In the genomic region with DNA sequence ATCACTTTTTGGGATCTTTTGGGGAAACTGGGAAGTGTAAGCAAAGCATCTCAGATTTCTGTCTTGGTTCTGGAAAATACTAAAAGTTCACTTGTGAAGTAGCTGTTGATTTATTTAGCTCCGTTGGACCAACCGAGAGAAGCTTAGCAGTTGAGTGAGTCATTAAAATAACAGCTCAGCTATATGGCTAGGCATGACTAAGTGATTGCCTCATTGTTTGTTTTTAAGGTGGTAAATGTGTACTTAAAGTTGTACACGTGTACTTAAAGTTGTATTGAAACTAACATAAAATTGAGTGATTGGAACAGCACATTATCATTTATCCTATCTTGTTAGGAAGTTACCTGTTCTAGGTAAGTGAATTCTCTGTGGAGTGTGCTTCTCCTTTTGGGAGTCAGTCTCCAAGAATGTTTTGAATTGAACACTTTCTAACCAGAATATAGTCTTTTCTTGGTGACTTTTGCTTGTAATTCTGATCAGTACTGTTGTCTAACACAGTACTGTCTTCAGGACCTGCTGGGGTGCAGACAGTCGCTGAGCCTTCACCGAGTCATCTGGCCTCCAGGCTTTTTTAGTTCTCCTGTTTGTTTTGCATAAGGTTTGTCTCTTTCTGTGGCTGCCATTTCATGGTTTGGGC, we compare ENCODE assay signal across 1 cellular context.
TF ChIP-seq lines count a peak whose summit lies in the region.

No MANE protein-coding gene starts in this region.

TF ChIP-seq in K562, 482 proteins besides CTCF, POLR2A, EP300 and RAD21 (continued from another document and continues in another):
- TF ChIP-seq, protein P1, sequence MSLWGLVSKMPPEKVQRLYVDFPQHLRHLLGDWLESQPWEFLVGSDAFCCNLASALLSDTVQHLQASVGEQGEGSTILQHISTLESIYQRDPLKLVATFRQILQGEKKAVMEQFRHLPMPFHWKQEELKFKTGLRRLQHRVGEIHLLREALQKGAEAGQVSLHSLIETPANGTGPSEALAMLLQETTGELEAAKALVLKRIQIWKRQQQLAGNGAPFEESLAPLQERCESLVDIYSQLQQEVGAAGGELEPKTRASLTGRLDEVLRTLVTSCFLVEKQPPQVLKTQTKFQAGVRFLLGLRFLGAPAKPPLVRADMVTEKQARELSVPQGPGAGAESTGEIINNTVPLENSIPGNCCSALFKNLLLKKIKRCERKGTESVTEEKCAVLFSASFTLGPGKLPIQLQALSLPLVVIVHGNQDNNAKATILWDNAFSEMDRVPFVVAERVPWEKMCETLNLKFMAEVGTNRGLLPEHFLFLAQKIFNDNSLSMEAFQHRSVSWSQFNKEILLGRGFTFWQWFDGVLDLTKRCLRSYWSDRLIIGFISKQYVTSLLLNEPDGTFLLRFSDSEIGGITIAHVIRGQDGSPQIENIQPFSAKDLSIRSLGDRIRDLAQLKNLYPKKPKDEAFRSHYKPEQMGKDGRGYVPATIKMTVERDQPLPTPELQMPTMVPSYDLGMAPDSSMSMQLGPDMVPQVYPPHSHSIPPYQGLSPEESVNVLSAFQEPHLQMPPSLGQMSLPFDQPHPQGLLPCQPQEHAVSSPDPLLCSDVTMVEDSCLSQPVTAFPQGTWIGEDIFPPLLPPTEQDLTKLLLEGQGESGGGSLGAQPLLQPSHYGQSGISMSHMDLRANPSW (CRISPR knock-in tag; IDR thresholded peaks at IDR 0.05) = no peak
- no peak for TF ChIP-seq TEAD1 (CRISPR knock-in tag; IDR thresholded peaks at IDR 0.05)
- no peak for TF ChIP-seq NCOA2 (IDR thresholded peaks at IDR 0.05; ENCODE audit: partially characterized antibody in 2 of 2)
- TF ChIP-seq, protein P2, sequence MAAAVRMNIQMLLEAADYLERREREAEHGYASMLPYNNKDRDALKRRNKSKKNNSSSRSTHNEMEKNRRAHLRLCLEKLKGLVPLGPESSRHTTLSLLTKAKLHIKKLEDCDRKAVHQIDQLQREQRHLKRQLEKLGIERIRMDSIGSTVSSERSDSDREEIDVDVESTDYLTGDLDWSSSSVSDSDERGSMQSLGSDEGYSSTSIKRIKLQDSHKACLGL (CRISPR knock-in tag; IDR thresholded peaks at IDR 0.05; ENCODE audit: borderline replicate concordance, poor library complexity, severe bottlenecking) = no peak
- no peak for TF ChIP-seq XRCC5 (IDR thresholded peaks at IDR 0.05; ENCODE audit: low read depth, low read length)
- no peak for TF ChIP-seq ZNF165 (CRISPR knock-in tag; IDR thresholded peaks at IDR 0.05; ENCODE audit: borderline replicate concordance)
- TF ChIP-seq, protein P3, sequence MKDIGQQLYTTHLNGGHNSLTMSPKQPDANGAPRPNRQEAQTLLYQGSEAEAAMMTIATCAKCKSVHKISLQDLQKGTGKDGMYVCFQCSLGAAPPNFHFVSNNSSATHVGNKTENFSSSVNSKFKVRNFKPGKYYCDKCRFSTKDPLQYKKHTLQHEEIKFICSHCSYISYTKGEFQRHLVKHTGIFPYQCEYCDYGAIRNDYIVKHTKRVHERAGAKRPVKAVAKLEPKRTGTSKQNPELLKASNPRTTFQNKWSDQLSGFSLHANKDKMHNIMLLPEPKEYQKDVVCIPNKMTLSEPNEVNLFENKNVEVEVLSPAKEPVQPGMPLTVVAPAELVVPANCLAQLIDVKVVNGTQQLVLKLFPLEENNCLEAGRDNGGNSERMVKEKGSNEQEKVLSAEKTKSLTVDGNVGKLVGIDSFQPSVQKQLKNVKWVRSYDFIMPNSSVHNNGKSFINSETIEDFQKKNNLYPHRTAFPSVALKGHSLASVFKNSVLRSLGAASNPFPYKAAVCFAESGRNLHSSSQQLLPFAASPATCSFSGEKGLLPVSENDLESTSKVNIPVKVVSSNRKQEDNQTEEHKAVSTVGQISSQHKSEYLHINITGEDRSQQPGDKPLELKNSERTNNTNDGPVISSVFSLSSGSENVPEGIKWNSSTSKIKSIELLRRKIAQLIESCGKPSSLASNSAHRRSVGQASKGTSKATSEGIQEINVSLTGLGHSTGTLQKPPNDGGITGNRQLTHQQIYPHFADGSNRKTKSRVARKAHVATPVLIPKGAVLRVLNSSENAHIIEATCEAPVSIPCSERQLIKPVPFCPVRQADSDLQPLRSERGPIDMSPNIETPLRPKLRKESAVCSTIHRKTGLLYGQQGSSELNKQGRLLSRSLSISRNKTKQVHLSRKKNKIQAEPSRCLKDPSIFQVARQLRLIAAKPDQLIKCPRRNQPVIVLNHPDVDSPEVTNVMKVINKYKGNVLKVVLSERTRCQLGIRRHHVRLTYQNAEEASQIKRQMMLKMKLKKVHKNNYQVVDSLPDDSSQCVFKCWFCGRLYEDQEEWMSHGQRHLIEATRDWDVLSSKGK (CRISPR knock-in tag; IDR thresholded peaks at IDR 0.05) = no peak
- TF ChIP-seq, protein P4, sequence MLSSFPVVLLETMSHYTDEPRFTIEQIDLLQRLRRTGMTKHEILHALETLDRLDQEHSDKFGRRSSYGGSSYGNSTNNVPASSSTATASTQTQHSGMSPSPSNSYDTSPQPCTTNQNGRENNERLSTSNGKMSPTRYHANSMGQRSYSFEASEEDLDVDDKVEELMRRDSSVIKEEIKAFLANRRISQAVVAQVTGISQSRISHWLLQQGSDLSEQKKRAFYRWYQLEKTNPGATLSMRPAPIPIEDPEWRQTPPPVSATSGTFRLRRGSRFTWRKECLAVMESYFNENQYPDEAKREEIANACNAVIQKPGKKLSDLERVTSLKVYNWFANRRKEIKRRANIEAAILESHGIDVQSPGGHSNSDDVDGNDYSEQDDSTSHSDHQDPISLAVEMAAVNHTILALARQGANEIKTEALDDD (IDR thresholded peaks at IDR 0.05) = peak; percentile 30; the same call in 1 of the 2 replicates
- no peak for TF ChIP-seq POLR3A (IDR thresholded peaks at IDR 0.05; ENCODE audit: borderline replicate concordance, extremely low read depth, insufficient read depth, insufficient read length)
- no peak for TF ChIP-seq TAF7 (tag; IDR thresholded peaks at IDR 0.05)
- TF ChIP-seq HNRNPUL1 (IDR thresholded peaks at IDR 0.05; ENCODE audit: low read length) = no peak
- TF ChIP-seq MAFF (IDR thresholded peaks at IDR 0.05; ENCODE audit: low read length) = peak; percentile 50; the same call in 1 of the 2 replicates
- no peak for TF ChIP-seq FIP1L1 (IDR thresholded peaks at IDR 0.05; ENCODE audit: low read depth, low read length, poor library complexity, severe bottlenecking)
- TF ChIP-seq, protein P5, sequence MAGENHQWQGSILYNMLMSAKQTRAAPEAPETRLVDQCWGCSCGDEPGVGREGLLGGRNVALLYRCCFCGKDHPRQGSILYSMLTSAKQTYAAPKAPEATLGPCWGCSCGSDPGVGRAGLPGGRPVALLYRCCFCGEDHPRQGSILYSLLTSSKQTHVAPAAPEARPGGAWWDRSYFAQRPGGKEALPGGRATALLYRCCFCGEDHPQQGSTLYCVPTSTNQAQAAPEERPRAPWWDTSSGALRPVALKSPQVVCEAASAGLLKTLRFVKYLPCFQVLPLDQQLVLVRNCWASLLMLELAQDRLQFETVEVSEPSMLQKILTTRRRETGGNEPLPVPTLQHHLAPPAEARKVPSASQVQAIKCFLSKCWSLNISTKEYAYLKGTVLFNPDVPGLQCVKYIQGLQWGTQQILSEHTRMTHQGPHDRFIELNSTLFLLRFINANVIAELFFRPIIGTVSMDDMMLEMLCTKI (IDR thresholded peaks at IDR 0.05; ENCODE audit: partially characterized antibody) = no peak
- TF ChIP-seq FOXK2 (conservative IDR thresholded peaks at IDR 0.05 in 1 of 2, IDR thresholded peaks at IDR 0.05 in 1 of 2; ENCODE audit: low read depth in 2 of 2) = peak; percentile 61 to 77
- TF ChIP-seq, protein P6, sequence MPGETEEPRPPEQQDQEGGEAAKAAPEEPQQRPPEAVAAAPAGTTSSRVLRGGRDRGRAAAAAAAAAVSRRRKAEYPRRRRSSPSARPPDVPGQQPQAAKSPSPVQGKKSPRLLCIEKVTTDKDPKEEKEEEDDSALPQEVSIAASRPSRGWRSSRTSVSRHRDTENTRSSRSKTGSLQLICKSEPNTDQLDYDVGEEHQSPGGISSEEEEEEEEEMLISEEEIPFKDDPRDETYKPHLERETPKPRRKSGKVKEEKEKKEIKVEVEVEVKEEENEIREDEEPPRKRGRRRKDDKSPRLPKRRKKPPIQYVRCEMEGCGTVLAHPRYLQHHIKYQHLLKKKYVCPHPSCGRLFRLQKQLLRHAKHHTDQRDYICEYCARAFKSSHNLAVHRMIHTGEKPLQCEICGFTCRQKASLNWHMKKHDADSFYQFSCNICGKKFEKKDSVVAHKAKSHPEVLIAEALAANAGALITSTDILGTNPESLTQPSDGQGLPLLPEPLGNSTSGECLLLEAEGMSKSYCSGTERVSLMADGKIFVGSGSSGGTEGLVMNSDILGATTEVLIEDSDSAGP (CRISPR knock-in tag; IDR thresholded peaks at IDR 0.05) = peak; percentile 74
- no peak for TF ChIP-seq SMARCB1 (IDR thresholded peaks at IDR 0.05; ENCODE audit: insufficient read length, low read depth)
- TF ChIP-seq HNRNPH1 (optimal IDR thresholded peaks at IDR 0.05; ENCODE audit: low read depth, low read length) = no peak
- no peak for TF ChIP-seq ZNF224 (CRISPR knock-in tag; IDR thresholded peaks at IDR 0.05)
- no peak for TF ChIP-seq POLR3G (IDR thresholded peaks at IDR 0.05; ENCODE audit: extremely low read depth, insufficient read length, insufficient replicate concordance)
- peak; percentile 13; the same call in 1 of the 2 replicates for TF ChIP-seq MYBL2 (IDR thresholded peaks at IDR 0.05; ENCODE audit: low read depth)
- no peak for TF ChIP-seq MYBL2 (CRISPR knock-in tag; IDR thresholded peaks at IDR 0.05; ENCODE audit: borderline replicate concordance)
- TF ChIP-seq, protein P7, sequence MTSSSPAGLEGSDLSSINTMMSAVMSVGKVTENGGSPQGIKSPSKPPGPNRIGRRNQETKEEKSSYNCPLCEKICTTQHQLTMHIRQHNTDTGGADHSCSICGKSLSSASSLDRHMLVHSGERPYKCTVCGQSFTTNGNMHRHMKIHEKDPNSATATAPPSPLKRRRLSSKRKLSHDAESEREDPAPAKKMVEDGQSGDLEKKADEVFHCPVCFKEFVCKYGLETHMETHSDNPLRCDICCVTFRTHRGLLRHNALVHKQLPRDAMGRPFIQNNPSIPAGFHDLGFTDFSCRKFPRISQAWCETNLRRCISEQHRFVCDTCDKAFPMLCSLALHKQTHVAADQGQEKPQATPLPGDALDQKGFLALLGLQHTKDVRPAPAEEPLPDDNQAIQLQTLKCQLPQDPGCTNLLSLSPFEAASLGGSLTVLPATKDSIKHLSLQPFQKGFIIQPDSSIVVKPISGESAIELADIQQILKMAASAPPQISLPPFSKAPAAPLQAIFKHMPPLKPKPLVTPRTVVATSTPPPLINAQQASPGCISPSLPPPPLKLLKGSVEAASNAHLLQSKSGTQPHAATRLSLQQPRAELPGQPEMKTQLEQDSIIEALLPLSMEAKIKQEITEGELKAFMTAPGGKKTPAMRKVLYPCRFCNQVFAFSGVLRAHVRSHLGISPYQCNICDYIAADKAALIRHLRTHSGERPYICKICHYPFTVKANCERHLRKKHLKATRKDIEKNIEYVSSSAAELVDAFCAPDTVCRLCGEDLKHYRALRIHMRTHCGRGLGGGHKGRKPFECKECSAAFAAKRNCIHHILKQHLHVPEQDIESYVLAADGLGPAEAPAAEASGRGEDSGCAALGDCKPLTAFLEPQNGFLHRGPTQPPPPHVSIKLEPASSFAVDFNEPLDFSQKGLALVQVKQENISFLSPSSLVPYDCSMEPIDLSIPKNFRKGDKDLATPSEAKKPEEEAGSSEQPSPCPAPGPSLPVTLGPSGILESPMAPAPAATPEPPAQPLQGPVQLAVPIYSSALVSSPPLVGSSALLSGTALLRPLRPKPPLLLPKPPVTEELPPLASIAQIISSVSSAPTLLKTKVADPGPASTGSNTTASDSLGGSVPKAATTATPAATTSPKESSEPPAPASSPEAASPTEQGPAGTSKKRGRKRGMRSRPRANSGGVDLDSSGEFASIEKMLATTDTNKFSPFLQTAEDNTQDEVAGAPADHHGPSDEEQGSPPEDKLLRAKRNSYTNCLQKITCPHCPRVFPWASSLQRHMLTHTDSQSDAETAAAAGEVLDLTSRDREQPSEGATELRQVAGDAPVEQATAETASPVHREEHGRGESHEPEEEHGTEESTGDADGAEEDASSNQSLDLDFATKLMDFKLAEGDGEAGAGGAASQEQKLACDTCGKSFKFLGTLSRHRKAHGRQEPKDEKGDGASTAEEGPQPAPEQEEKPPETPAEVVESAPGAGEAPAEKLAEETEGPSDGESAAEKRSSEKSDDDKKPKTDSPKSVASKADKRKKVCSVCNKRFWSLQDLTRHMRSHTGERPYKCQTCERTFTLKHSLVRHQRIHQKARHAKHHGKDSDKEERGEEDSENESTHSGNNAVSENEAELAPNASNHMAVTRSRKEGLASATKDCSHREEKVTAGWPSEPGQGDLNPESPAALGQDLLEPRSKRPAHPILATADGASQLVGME (CRISPR knock-in tag; IDR thresholded peaks at IDR 0.05) = no peak
- peak; percentile 83 for TF ChIP-seq MEIS2 (IDR thresholded peaks at IDR 0.05; ENCODE audit: partially characterized antibody)
- no peak for TF ChIP-seq ETS2 (tag; IDR thresholded peaks at IDR 0.05; ENCODE audit: borderline replicate concordance, poor library complexity, severe bottlenecking)
- no peak for TF ChIP-seq RBM17 (IDR thresholded peaks at IDR 0.05; ENCODE audit: borderline replicate concordance, low read depth, low read length)
- TF ChIP-seq STAT5B (CRISPR knock-in tag; IDR thresholded peaks at IDR 0.05) = no peak
- TF ChIP-seq, protein P8, sequence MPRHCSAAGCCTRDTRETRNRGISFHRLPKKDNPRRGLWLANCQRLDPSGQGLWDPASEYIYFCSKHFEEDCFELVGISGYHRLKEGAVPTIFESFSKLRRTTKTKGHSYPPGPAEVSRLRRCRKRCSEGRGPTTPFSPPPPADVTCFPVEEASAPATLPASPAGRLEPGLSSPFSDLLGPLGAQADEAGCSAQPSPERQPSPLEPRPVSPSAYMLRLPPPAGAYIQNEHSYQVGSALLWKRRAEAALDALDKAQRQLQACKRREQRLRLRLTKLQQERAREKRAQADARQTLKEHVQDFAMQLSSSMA (CRISPR knock-in tag; IDR thresholded peaks at IDR 0.05) = no peak
- TF ChIP-seq ZNF197 (CRISPR knock-in tag; IDR thresholded peaks at IDR 0.05; ENCODE audit: low read depth) = no peak
- TF ChIP-seq, protein P9, sequence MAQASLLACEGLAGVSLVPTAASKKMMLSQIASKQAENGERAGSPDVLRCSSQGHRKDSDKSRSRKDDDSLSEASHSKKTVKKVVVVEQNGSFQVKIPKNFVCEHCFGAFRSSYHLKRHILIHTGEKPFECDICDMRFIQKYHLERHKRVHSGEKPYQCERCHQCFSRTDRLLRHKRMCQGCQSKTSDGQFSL (CRISPR knock-in tag; IDR thresholded peaks at IDR 0.05) = no peak
- TF ChIP-seq, protein P9 (tag; IDR thresholded peaks at IDR 0.05) = no peak
- TF ChIP-seq SMARCC2 (IDR thresholded peaks at IDR 0.05; ENCODE audit: low read depth) = peak; percentile 70
- no peak for TF ChIP-seq FOXP1 (CRISPR knock-in tag; IDR thresholded peaks at IDR 0.05)
- TF ChIP-seq, protein P10, sequence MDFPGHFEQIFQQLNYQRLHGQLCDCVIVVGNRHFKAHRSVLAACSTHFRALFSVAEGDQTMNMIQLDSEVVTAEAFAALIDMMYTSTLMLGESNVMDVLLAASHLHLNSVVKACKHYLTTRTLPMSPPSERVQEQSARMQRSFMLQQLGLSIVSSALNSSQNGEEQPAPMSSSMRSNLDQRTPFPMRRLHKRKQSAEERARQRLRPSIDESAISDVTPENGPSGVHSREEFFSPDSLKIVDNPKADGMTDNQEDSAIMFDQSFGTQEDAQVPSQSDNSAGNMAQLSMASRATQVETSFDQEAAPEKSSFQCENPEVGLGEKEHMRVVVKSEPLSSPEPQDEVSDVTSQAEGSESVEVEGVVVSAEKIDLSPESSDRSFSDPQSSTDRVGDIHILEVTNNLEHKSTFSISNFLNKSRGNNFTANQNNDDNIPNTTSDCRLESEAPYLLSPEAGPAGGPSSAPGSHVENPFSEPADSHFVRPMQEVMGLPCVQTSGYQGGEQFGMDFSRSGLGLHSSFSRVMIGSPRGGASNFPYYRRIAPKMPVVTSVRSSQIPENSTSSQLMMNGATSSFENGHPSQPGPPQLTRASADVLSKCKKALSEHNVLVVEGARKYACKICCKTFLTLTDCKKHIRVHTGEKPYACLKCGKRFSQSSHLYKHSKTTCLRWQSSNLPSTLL (IDR thresholded peaks at IDR 0.05) = no peak
